ENCODE assay signal across 24 cellular contexts in genomic region chr17:41870627-41871026, GRCh38. TPM values are rescaled to one million over a fixed set of nuclear protein-coding genes. Genes with fewer than 3 reads are reported as not detected.
DNase-seq lines count a peak whose midpoint lies in the region; ATAC-seq, FAIRE-seq and TF ChIP-seq lines count a peak whose summit lies in the region.
"Had no signal": no experiment of that assay in that cellular context is flagged by ENCODE, and none has a peak within 500 bp of the region (broad histone marks: within the 10 kb centered on the region; RNA-seq: fewer than 3 reads in every experiment).

No MANE protein-coding gene starts in this region.

- FAIRE-seq in astrocyte (lab: Jason Lieb, UNC): no peak
- FAIRE-seq: endothelial cell of umbilical vein had no signal

- RAD21 ChIA-PET in HCT116 (lab: Charles Lee; ENCODE audit: low non-redundant PET in 1 of 2, low total read pairs in 2 of 2, uncharacterized antibody in 2 of 2, unreplicated experiment in 2 of 2): no interaction called here

- H3K4me1 ChIP-seq in HCT116 (ENCODE audit: control insufficient read depth in 1 of 2, insufficient read depth in 2 of 2, low read length in 2 of 2) (peaks cover 0 to 2% of the 10 kb centered on the region in 2 experiments; a peak in 2 of 4 replicates), astrocyte (ENCODE audit: insufficient read depth, low read length) (no peaks in the 10 kb centered on the region)
- H3K4me1 ChIP-seq in naive thymus-derived CD4-positive, alpha-beta T cell (ENCODE audit: control insufficient read depth in 2 of 2, insufficient read depth in 2 of 2, low read length in 2 of 2): no peaks in the 10 kb centered on the region
- H3K4me1 ChIP-seq: breast epithelium had no signal

- H2AFZ ChIP-seq in HCT116 (ENCODE audit: low read depth, low read length, poor library complexity, severe bottlenecking): no peak overlapping the region
- H2AFZ ChIP-seq in astrocyte (ENCODE audit: low read depth, low read length): no peak overlapping the region

- no peak overlapping the region for H3K4me3 Mint-ChIP-seq in T-helper 2 cell treated with Interferon-gamma antibody and Interleukin-4, amounts not matched to agents 5 μg/mL and 100 μg/mL, for 36 hours
- peak overlapping the region; percentile 50 for H3K4me3 Mint-ChIP-seq in astrocyte (ENCODE audit: unreplicated experiment)
- H3K4me3 Mint-ChIP-seq in naive thymus-derived CD4-positive, alpha-beta T cell: no peak overlapping the region
- H3K4me3 Mint-ChIP-seq in CD4-positive, alpha-beta T cell: no peak overlapping the region
- H3K4me3 Mint-ChIP-seq: activated CD4-positive, alpha-beta T cell treated with anti-CD3 and anti-CD28 coated beads, Interleukin-2, amount 10 ng/mL, durations not matched to agents 7 days and 5 days; naive B cell; type B pancreatic cell had no signal

- POLR2A ChIA-PET in HCT116 (lab: Charles Lee): no interaction called here
- POLR2A ChIA-PET in naive thymus-derived CD4-positive, alpha-beta T cell (lab: Charles Lee): no interaction called here
- POLR2A ChIA-PET in CD4-positive, alpha-beta T cell (lab: Charles Lee): no interaction called here

- peaks cover 52% of the 10 kb centered on the region for H3K4me1 Mint-ChIP-seq in T-helper 2 cell treated with Interferon-gamma antibody and Interleukin-4, amounts not matched to agents 5 μg/mL and 100 μg/mL, for 36 hours (ENCODE audit: low read depth)
- no peaks in the 10 kb centered on the region for H3K4me1 Mint-ChIP-seq in astrocyte (ENCODE audit: low read depth, unreplicated experiment)
- H3K4me1 Mint-ChIP-seq in naive thymus-derived CD4-positive, alpha-beta T cell: peaks cover 0 to 29% (median 12%) of the 10 kb centered on the region in 7 donors
- no peaks in the 10 kb centered on the region for H3K4me1 Mint-ChIP-seq in CD4-positive, alpha-beta T cell (ENCODE audit: low read depth)

- no peaks in the 10 kb centered on the region for H3K9me2 ChIP-seq in HCT116 (ENCODE audit: insufficient read depth)

- H3K4me2 ChIP-seq in HCT116 (ENCODE audit: low read length): no peak overlapping the region
- no peak overlapping the region for H3K4me2 ChIP-seq in astrocyte (ENCODE audit: low read length)

- no peak for TF ChIP-seq RAD21 in HCT116 (IDR thresholded peaks at IDR 0.05; ENCODE audit: low read depth)

- H3K9me3 ChIP-seq in HCT116 (ENCODE audit: control insufficient read depth in 1 of 2, insufficient read depth in 1 of 2, low read depth in 1 of 2, low read length in 2 of 2) (no peaks in the 10 kb centered on the region), astrocyte (ENCODE audit: insufficient read depth, low read depth, low read length) (no peaks in the 10 kb centered on the region)
- H3K9me3 ChIP-seq in naive thymus-derived CD4-positive, alpha-beta T cell (ENCODE audit: control insufficient read depth in 2 of 3, low read length in 3 of 3): no peaks in the 10 kb centered on the region
- H3K9me3 ChIP-seq in CD4-positive, alpha-beta T cell (ENCODE audit: control insufficient read depth, low read length): no peaks in the 10 kb centered on the region
- H3K9me3 ChIP-seq: breast epithelium, ovary, stomach had no signal

- BruUV-seq in HCT116 (replicated peaks; lab: Mats Ljungman, UMichigan): no TSS peak

- H4K20me1 ChIP-seq in HCT116 (ENCODE audit: insufficient read depth) (no peaks in the 10 kb centered on the region), astrocyte (ENCODE audit: insufficient read depth, low read length) (peaks cover 58% of the 10 kb centered on the region)

- CTCF ChIA-PET in HCT116 (lab: Charles Lee): no interaction called here
- CTCF ChIA-PET in naive thymus-derived CD4-positive, alpha-beta T cell (lab: Charles Lee): no interaction called here
- CTCF ChIA-PET in CD4-positive, alpha-beta T cell (lab: Charles Lee): interaction anchor here (1.3 kb wide), 1 partner anchor 175 kb away, joined by 3 read pairs; no protein-coding TSS in a partner anchor

- H3K36me3 ChIP-seq in HCT116 (ENCODE audit: control insufficient read depth in 1 of 2, insufficient read depth in 2 of 2, low read length in 2 of 2) (peaks cover 36 to 43% of the 10 kb centered on the region in 2 experiments), astrocyte (ENCODE audit: insufficient read depth, low read length) (peaks cover 68% of the 10 kb centered on the region)
- peaks cover 0 to 58% (median 3%) of the 10 kb centered on the region in 3 experiments for H3K36me3 ChIP-seq in naive thymus-derived CD4-positive, alpha-beta T cell (ENCODE audit: control insufficient read depth in 2 of 3, insufficient read depth in 3 of 3, low read length in 3 of 3)
- H3K36me3 ChIP-seq: breast epithelium, ovary had no signal

- H3K79me2 ChIP-seq in HCT116 (ENCODE audit: insufficient read depth, low read length) (no peaks in the 10 kb centered on the region), astrocyte (ENCODE audit: insufficient read depth, low read length) (peaks cover 4% of the 10 kb centered on the region)

- ATAC-seq in HCT116: peak; percentile 23; the same call in 1 of the 2 replicates
- ATAC-seq in naive thymus-derived CD4-positive, alpha-beta T cell: no peak
- ATAC-seq in CD4-positive, alpha-beta T cell (ENCODE audit: poor library complexity): no peak

- intact Hi-C loops in HCT116 (cut with micrococcal nuclease): no loop called here
- intact Hi-C loops in naive thymus-derived CD4-positive, alpha-beta T cell (cut with micrococcal nuclease): no loop called here
- intact Hi-C loops in CD4-positive, alpha-beta T cell (cut with DNase I, micrococcal nuclease): no loop called here

- H3K27me3 ChIP-seq in HCT116 (ENCODE audit: insufficient read depth, low read length): no peaks in the 10 kb centered on the region
- no peaks in the 10 kb centered on the region for H3K27me3 ChIP-seq in astrocyte (ENCODE audit: insufficient read depth, low read length)
- no peaks in the 10 kb centered on the region for H3K27me3 ChIP-seq in naive thymus-derived CD4-positive, alpha-beta T cell (ENCODE audit: control insufficient read depth in 2 of 2, insufficient read depth in 2 of 2, low read length in 2 of 2)
- no peaks in the 10 kb centered on the region for H3K27me3 ChIP-seq in CD4-positive, alpha-beta T cell (ENCODE audit: control insufficient read depth, insufficient read depth, low read length)
- H3K27me3 ChIP-seq: breast epithelium, ovary, stomach had no signal

- H3K27me3 Mint-ChIP-seq in T-helper 2 cell treated with Interferon-gamma antibody and Interleukin-4, amounts not matched to agents 5 μg/mL and 100 μg/mL, for 36 hours (ENCODE audit: low read depth): no peaks in the 10 kb centered on the region
- H3K27me3 Mint-ChIP-seq in astrocyte (ENCODE audit: low read depth, unreplicated experiment): no peaks in the 10 kb centered on the region
- H3K27me3 Mint-ChIP-seq in naive thymus-derived CD4-positive, alpha-beta T cell: no peaks in the 10 kb centered on the region
- no peaks in the 10 kb centered on the region for H3K27me3 Mint-ChIP-seq in CD4-positive, alpha-beta T cell
- H3K27me3 Mint-ChIP-seq: activated CD4-positive, alpha-beta T cell treated with anti-CD3 and anti-CD28 coated beads, Interleukin-2, amount 10 ng/mL, durations not matched to agents 7 days and 5 days; naive B cell; type B pancreatic cell had no signal

- TF ChIP-seq CTCF in HCT116 (IDR thresholded peaks at IDR 0.05 in 2 of 3, conservative IDR thresholded peaks at IDR 0.05 in 1 of 3; ENCODE audit: borderline replicate concordance in 1 of 3, insufficient read depth in 1 of 3, low read depth in 2 of 3, low read length in 2 of 3) (no peak), astrocyte (IDR thresholded peaks at IDR 0.05; ENCODE audit: insufficient read depth, low read depth, low read length) (no peak)
- no peak for TF ChIP-seq CTCF in CD4-positive, alpha-beta T cell (IDR thresholded peaks at IDR 0.05)

- no peak overlapping the region for H3K4me3 ChIP-seq in HCT116 (replicated peaks in 1 of 2; ENCODE audit: low read depth in 1 of 2, low read length in 2 of 2)
- H3K4me3 ChIP-seq in astrocyte (ENCODE audit: insufficient read depth, low read depth, low read length): no peak overlapping the region
- H3K4me3 ChIP-seq in naive thymus-derived CD4-positive, alpha-beta T cell (ENCODE audit: low read length): no peak overlapping the region
- H3K4me3 ChIP-seq: breast epithelium, ovary, stomach had no signal

- peak overlapping the region; percentile 93 for H3K27ac Mint-ChIP-seq in T-helper 2 cell treated with Interferon-gamma antibody and Interleukin-4, amounts not matched to agents 5 μg/mL and 100 μg/mL, for 36 hours
- no peak overlapping the region for H3K27ac Mint-ChIP-seq in astrocyte (ENCODE audit: unreplicated experiment)
- H3K27ac Mint-ChIP-seq in naive thymus-derived CD4-positive, alpha-beta T cell: peak overlapping the region in 6 of 9 donors; percentile 5 to 66 (median 30)
- H3K27ac Mint-ChIP-seq in CD4-positive, alpha-beta T cell: no peak overlapping the region
- H3K27ac Mint-ChIP-seq: activated CD4-positive, alpha-beta T cell treated with anti-CD3 and anti-CD28 coated beads, Interleukin-2, amount 10 ng/mL, durations not matched to agents 7 days and 5 days; type B pancreatic cell had no signal

- peaks cover 68% of the 10 kb centered on the region for H3K36me3 Mint-ChIP-seq in T-helper 2 cell treated with Interferon-gamma antibody and Interleukin-4, amounts not matched to agents 5 μg/mL and 100 μg/mL, for 36 hours (ENCODE audit: low read depth)
- peaks cover 23% of the 10 kb centered on the region for H3K36me3 Mint-ChIP-seq in astrocyte (ENCODE audit: low read depth, unreplicated experiment)
- H3K36me3 Mint-ChIP-seq in naive thymus-derived CD4-positive, alpha-beta T cell: peaks cover 0 to 39% (median 9%) of the 10 kb centered on the region in 5 donors
- peaks cover 72% of the 10 kb centered on the region for H3K36me3 Mint-ChIP-seq in CD4-positive, alpha-beta T cell (ENCODE audit: low read depth)

- no peaks in the 10 kb centered on the region for H3K9me3 Mint-ChIP-seq in T-helper 2 cell treated with Interferon-gamma antibody and Interleukin-4, amounts not matched to agents 5 μg/mL and 100 μg/mL, for 36 hours
- H3K9me3 Mint-ChIP-seq in astrocyte (ENCODE audit: unreplicated experiment): no peaks in the 10 kb centered on the region
- peaks cover 0 to 2% (median 0%) of the 10 kb centered on the region in 11 donors for H3K9me3 Mint-ChIP-seq in naive thymus-derived CD4-positive, alpha-beta T cell
- H3K9me3 Mint-ChIP-seq in CD4-positive, alpha-beta T cell: no peaks in the 10 kb centered on the region
- H3K9me3 Mint-ChIP-seq: activated CD4-positive, alpha-beta T cell treated with anti-CD3 and anti-CD28 coated beads, Interleukin-2, amount 10 ng/mL, durations not matched to agents 7 days and 5 days; naive B cell; type B pancreatic cell had no signal

- H3K27ac ChIP-seq in HCT116 (ENCODE audit: low read depth, low read length) (no peak overlapping the region), astrocyte (ENCODE audit: low read depth, low read length) (no peak overlapping the region)
- no peak overlapping the region for H3K27ac ChIP-seq in naive thymus-derived CD4-positive, alpha-beta T cell (ENCODE audit: low read depth, low read length)
- H3K27ac ChIP-seq in CD4-positive, alpha-beta T cell (ENCODE audit: low read depth, low read length): no peak overlapping the region
- H3K27ac ChIP-seq: ovary, stomach had no signal

- no peak overlapping the region for H3K9ac ChIP-seq in HCT116 (ENCODE audit: low read length)
- H3K9ac ChIP-seq in astrocyte (ENCODE audit: low read length): no peak overlapping the region

- no peak for TF ChIP-seq POLR2A in HCT116 (IDR thresholded peaks at IDR 0.05; ENCODE audit: borderline replicate concordance, extremely low read depth, insufficient read depth, insufficient read length)

- DNase-seq in T-helper 2 cell treated with Interferon-gamma antibody and Interleukin-4, amounts not matched to agents 5 μg/mL and 100 μg/mL, for 36 hours (ENCODE audit: low spot score): no peak
- DNase-seq in T-helper 2 cell (no peak), HCT116 (ENCODE audit: low read depth, low spot score) (no peak), astrocyte (ENCODE audit: low read depth) (no peak), T1000 (lab: John Stamatoyannopoulos, UW) (no peak)
- DNase-seq in naive thymus-derived CD4-positive, alpha-beta T cell: no peak
- no peak for DNase-seq in stimulated activated CD8-positive, alpha-beta memory T cell treated with anti-CD3 and anti-CD28 coated beads, Interleukin-4, amount 100 ng/mL, for 48 hours
- DNase-seq in CD4-positive, alpha-beta T cell: no peak
- DNase-seq: activated CD4-positive, alpha-beta T cell treated with anti-CD3 and anti-CD28 coated beads, Interleukin-2, amount 10 ng/mL, durations not matched to agents 7 days and 5 days; DND-41; foreskin melanocyte; KBM-7; naive B cell; NCI-H187 treated with DMSO at 0.1 percent for 48 hours; NCI-H446 treated with DMSO at 0.1 percent for 48 hours; ovary; RPMI8226; stimulated activated CD4-positive, alpha-beta T cell treated with anti-CD3 and anti-CD28 coated beads, Interleukin-1b, Interleukin-23, amount 100 ng/mL, for 48 hours; stomach had no signal

RNA-seq across cellular contexts. Expression of gene KLHL11, which starts 5.4 kb away (rescaled TPM):
- total RNA-seq in HCT116 (2021; ENCODE audit: unreplicated experiment) (22.4 TPM), astrocyte (12.3 and 12.8 TPM in 2 replicates)
- 4.2 TPM in 2 replicates for polyA plus RNA-seq in HCT116 (2012)
- total RNA-seq in naive thymus-derived CD4-positive, alpha-beta T cell: 10 to 100 TPM; 15.2 to 25.9 (median 18.9) TPM
- 1 to 10 TPM; 6.7 to 7.0 TPM for polyA plus RNA-seq in naive thymus-derived CD4-positive, alpha-beta T cell
- 10 to 100 TPM; 32.9 to 34.0 TPM for total RNA-seq in CD4-positive, alpha-beta T cell

RNA-seq across cellular contexts. Expression of gene KLHL10, which starts 33.0 kb away (rescaled TPM):
- total RNA-seq in HCT116 (2021; ENCODE audit: unreplicated experiment) (not detected), astrocyte (not detected in 2 replicates)
- polyA plus RNA-seq in HCT116 (2012): 0.04 and 0.06 TPM in 2 replicates
- total RNA-seq in naive thymus-derived CD4-positive, alpha-beta T cell: not detected
- polyA plus RNA-seq in naive thymus-derived CD4-positive, alpha-beta T cell: not detected
- total RNA-seq in CD4-positive, alpha-beta T cell: not detected
- total RNA-seq: A673; activated CD4-positive, alpha-beta T cell treated with anti-CD3 and anti-CD28 coated beads, Interleukin-2, amount 10 ng/mL, durations not matched to agents 7 days and 5 days; endothelial cell of umbilical vein; kidney epithelial cell had no signal

RNA-seq across cellular contexts. Expression of gene NT5C3B, which starts 34.6 kb away (rescaled TPM):
- total RNA-seq in HCT116 (2021; ENCODE audit: unreplicated experiment) (110 TPM), astrocyte (47.4 and 56.1 TPM in 2 replicates)
- polyA plus RNA-seq in HCT116 (2012): 83.7 and 114 TPM in 2 replicates
- total RNA-seq in naive thymus-derived CD4-positive, alpha-beta T cell: 10 to 100 TPM; 26.8 to 41.7 (median 37.2) TPM
- 10 to 100 TPM; 41.9 to 66.7 TPM for polyA plus RNA-seq in naive thymus-derived CD4-positive, alpha-beta T cell
- total RNA-seq in CD4-positive, alpha-beta T cell: 10 to 100 TPM; 25.7 to 29.7 TPM

RNA-seq across cellular contexts. Expression of gene ACLY, which starts 48.1 kb away (rescaled TPM):
- total RNA-seq in HCT116 (2021; ENCODE audit: unreplicated experiment) (222 TPM), astrocyte (296 and 326 TPM in 2 replicates)
- 107 and 120 TPM in 2 replicates for polyA plus RNA-seq in HCT116 (2012)
- 100 to 1,000 TPM in 1 of 5 experiments, 10 to 100 TPM in 4; 59.2 to 154 (median 70.8) TPM for total RNA-seq in naive thymus-derived CD4-positive, alpha-beta T cell
- 10 to 100 TPM; 42.7 to 51.9 TPM for polyA plus RNA-seq in naive thymus-derived CD4-positive, alpha-beta T cell
- total RNA-seq in CD4-positive, alpha-beta T cell: 10 to 100 TPM; 25.9 to 28.3 TPM

RNA-seq across cellular contexts. Expression of gene FKBP10, which starts 57.8 kb away (rescaled TPM):
- total RNA-seq in HCT116 (2021; ENCODE audit: unreplicated experiment) (78.5 TPM), astrocyte (446 and 584 TPM in 2 replicates)
- 70.0 and 93.6 TPM in 2 replicates for polyA plus RNA-seq in HCT116 (2012)
- under 1 TPM in 2 of 5 experiments, not detected in 3; 0.34 to 0.76 TPM for total RNA-seq in naive thymus-derived CD4-positive, alpha-beta T cell
- polyA plus RNA-seq in naive thymus-derived CD4-positive, alpha-beta T cell: not detected
- not detected for total RNA-seq in CD4-positive, alpha-beta T cell

Comparison
In these comparisons a context has a peak if more than half of its experiments do, and no peak if none do; other contexts are left out.
1. H3K27ac Mint-ChIP-seq: peak in T-helper 2 cell treated with Interferon-gamma antibody and Interleukin-4, amounts not matched to agents 5 μg/mL and 100 μg/mL, for 36 hours (single experiment) and naive thymus-derived CD4-positive, alpha-beta T cell (6 of 9); none in astrocyte (single experiment) and CD4-positive, alpha-beta T cell (single experiment).